In genomic region chr2:12717988-12718661, GRCh38 we compare ENCODE assay signal across 8 cellular contexts. TPM values are rescaled to one million over a fixed set of nuclear protein-coding genes. Genes with fewer than 3 reads are reported as not detected.
DNase-seq lines count a peak whose midpoint lies in the region; ATAC-seq and TF ChIP-seq lines count a peak whose summit lies in the region.

No MANE protein-coding gene starts in this region.

- no peaks in the 10 kb centered on the region for H3K9me3 ChIP-seq in Panc1 (ENCODE audit: control insufficient read depth, insufficient read depth, low read depth, low read length)

- TSS peak; percentile 42 for BruUV-seq in Panc1 (replicated peaks; lab: Mats Ljungman, UMichigan)

- CTCF ChIA-PET in Panc1 (lab: Charles Lee), result interaction anchor here (0.6 to 3.0 kb wide), 5 partner anchors 26 to 999 kb away, joined by 6 to 14 read pairs (median 9); no protein-coding TSS in a partner anchor

- in situ Hi-C loops in Panc1 (cut with HindIII; ENCODE audit: low pct_unique_long_range_greater_than_20kb, low sequenced_read_pairs), result no loop called here
- in situ Hi-C loops in astrocyte of the spinal cord (cut with HindIII; ENCODE audit: low sequenced_read_pairs), result loop anchor here (25.0 kb wide), 1 partner anchor 406 kb away; no protein-coding TSS in a partner anchor

- no peaks in the 10 kb centered on the region for H3K27me3 ChIP-seq in Panc1 (ENCODE audit: control insufficient read depth, insufficient read depth, low read length)

- intact Hi-C loops in Panc1 (cut with micrococcal nuclease; ENCODE audit: unreplicated experiment), result loop anchor here (2.0 to 10.0 kb wide), 5 partner anchors 183 to 543 kb away; no protein-coding TSS in a partner anchor

- POLR2A ChIA-PET in Panc1 (lab: Charles Lee), result interaction anchor here (0.6 kb wide), 1 partner anchor 412 kb away, joined by 3 read pairs; no protein-coding TSS in a partner anchor

- TF ChIP-seq CTCF in Panc1 (IDR thresholded peaks at IDR 0.05) (no peak), astrocyte of the spinal cord (IDR thresholded peaks at IDR 0.05; ENCODE audit: low read depth, low read length) (no peak)

- ATAC-seq in Panc1 (no peak; the same call in 1 of the 2 replicates), GM19455 (IDR thresholded peaks at IDR 0.05; ENCODE audit: unreplicated experiment) (no peak)

- H3K36me3 ChIP-seq in Panc1 (ENCODE audit: control insufficient read depth, insufficient read depth, low read length), result no peaks in the 10 kb centered on the region; the same call in 1 of the 2 replicates

- H3K4me1 ChIP-seq in Panc1 (ENCODE audit: control insufficient read depth, insufficient read depth, low read length), result peaks cover 48% of the 10 kb centered on the region

- H3K27ac ChIP-seq in Panc1 (ENCODE audit: low read length), result peak overlapping the region; percentile 89

- H3K4me3 ChIP-seq in Panc1 (ENCODE audit: low read depth in 2 of 2, low read length in 2 of 2) (peak overlapping the region; percentile 70 to 92), astrocyte of the spinal cord (ENCODE audit: low read depth, low read length) (peak overlapping the region; percentile 96)

- DNase-seq in NCI-H510A treated with DMSO at 0.1 percent for 48 hours (lab: John Stamatoyannopoulos, UW) (peak; percentile 66), NCI-H510A (lab: John Stamatoyannopoulos, UW) (no peak), Panc1 (ENCODE audit: low read depth, low spot score) (no peak), astrocyte of the spinal cord (ENCODE audit: low read depth, low spot score) (peak; percentile 32), iris pigment epithelial cell (ENCODE audit: low read depth) (peak; percentile 37), Ammon's horn (ENCODE audit: low spot score) (no peak)
- peak; percentile 47 to 48 for DNase-seq in stimulated activated CD4-positive, alpha-beta T cell treated with anti-CD3 and anti-CD28 coated beads, Interleukin-2, amount 100 ng/mL, for 24 hours

RNA-seq across cellular contexts. Expression of gene TRIB2, which starts 1.4 kb away (rescaled TPM):
- 43.2 TPM for total RNA-seq in Panc1 (2021; ENCODE audit: unreplicated experiment)
- polyA plus RNA-seq in Panc1 (2012; ENCODE audit: insufficient read length), result 34.8 TPM

Comparison
In these comparisons a context has a peak if more than half of its experiments do, and no peak if none do; other contexts are left out.
1. DNase-seq: peak in NCI-H510A treated with DMSO at 0.1 percent for 48 hours (single experiment), astrocyte of the spinal cord (single experiment), iris pigment epithelial cell (single experiment) and stimulated activated CD4-positive, alpha-beta T cell treated with anti-CD3 and anti-CD28 coated beads, Interleukin-2, amount 100 ng/mL, for 24 hours (2 of 2); none in NCI-H510A (single experiment), Panc1 (single experiment) and Ammon's horn (single experiment).